Comparison of ENCODE assay signal across 19 cellular contexts in the genomic region with DNA sequence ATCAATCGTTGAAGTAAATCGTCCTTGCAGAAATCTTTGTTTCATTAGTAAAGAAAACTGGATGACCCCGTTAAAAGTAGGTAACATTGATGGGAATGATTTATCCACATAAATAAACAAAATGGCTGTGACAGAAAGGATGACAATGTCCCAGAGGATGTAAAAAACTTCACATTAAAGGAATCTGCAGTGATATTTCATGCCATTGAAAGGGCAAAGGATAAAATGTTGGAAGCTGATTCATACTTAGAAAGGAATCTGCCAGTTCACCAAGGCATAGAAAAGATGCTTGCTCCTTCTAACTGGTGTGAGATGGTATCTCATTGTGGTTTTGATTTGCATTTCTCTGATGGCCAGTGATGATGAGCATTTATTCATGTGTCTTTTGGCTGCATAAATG. TPM values are rescaled to one million over a fixed set of nuclear protein-coding genes. Genes with fewer than 3 reads are reported as not detected.
A peak's percentile ranks its signal among the peaks of the same experiment; 100 is the strongest.
DNase-seq lines count a peak whose midpoint lies in the region; ATAC-seq, FAIRE-seq and TF ChIP-seq lines count a peak whose summit lies in the region.
"Had no signal": no experiment of that assay in that cellular context is flagged by ENCODE, and none has a peak within 500 bp of the region (broad histone marks: within the 10 kb centered on the region; RNA-seq: fewer than 3 reads in every experiment).

No MANE protein-coding gene starts in this region.

- H3K9ac ChIP-seq in HepG2 (ENCODE audit: insufficient read depth, low read depth, low read length): no peak overlapping the region
- H3K9ac ChIP-seq: neural progenitor cell had no signal

- H2AFZ ChIP-seq in HepG2 (ENCODE audit: low read length): no peak overlapping the region
- H2AFZ ChIP-seq: neural progenitor cell had no signal

- POLR2A ChIA-PET in HepG2 (lab: Yijun Ruan, JAX): no interaction called here

- TF ChIP-seq EP300 in HepG2 (IDR thresholded peaks at IDR 0.05; ENCODE audit: low read depth in 2 of 2, low read length in 2 of 2): no peak
- TF ChIP-seq EP300 in HepG2 (CRISPR knock-in tag; IDR thresholded peaks at IDR 0.05; ENCODE audit: borderline replicate concordance): no peak

- H3K27me3 ChIP-seq in RWPE2 (ENCODE audit: insufficient read depth, poor library complexity, severe bottlenecking) (no peaks in the 10 kb centered on the region), HepG2 (ENCODE audit: control insufficient read depth in 1 of 2, insufficient read depth in 2 of 2, low read length in 2 of 2) (no peaks in the 10 kb centered on the region)
- H3K27me3 ChIP-seq: neural progenitor cell had no signal

- H3K36me3 ChIP-seq in RWPE2 (ENCODE audit: low read depth) (peaks cover 3% of the 10 kb centered on the region; the same call in 1 of the 2 replicates), HepG2 (replicated peaks in 1 of 2; ENCODE audit: control insufficient read depth in 1 of 2, insufficient read depth in 2 of 2, low read length in 2 of 2) (no peaks in the 10 kb centered on the region)
- H3K36me3 ChIP-seq: neural progenitor cell had no signal

- no peaks in the 10 kb centered on the region for H3K36me3 Mint-ChIP-seq in osteocyte (ENCODE audit: unreplicated experiment)
- H3K36me3 Mint-ChIP-seq: neural progenitor cell had no signal

- CTCF ChIA-PET in HepG2 (lab: Yijun Ruan, JAX; ENCODE audit: low intra/inter-chr PET ratio, low total read pairs): no interaction called here

- no peak for FAIRE-seq in HepG2 (lab: Jason Lieb, UNC)
- FAIRE-seq: K562 had no signal

- H3K4me1 ChIP-seq in RWPE2 (ENCODE audit: insufficient read depth, poor library complexity, severe bottlenecking) (peaks cover 25% of the 10 kb centered on the region), HepG2 (ENCODE audit: insufficient read depth, low read length) (no peaks in the 10 kb centered on the region)
- H3K4me1 ChIP-seq: neural progenitor cell had no signal

- H3K79me2 ChIP-seq in HepG2 (ENCODE audit: insufficient read depth, low read length): no peaks in the 10 kb centered on the region

- H3K4me3 Mint-ChIP-seq in osteocyte (ENCODE audit: unreplicated experiment): peak overlapping the region; percentile 12
- H3K4me3 Mint-ChIP-seq: activated CD4-positive, alpha-beta memory T cell treated with anti-CD3 and anti-CD28 coated beads, Interleukin-2, amount 10 ng/mL, durations not matched to agents 7 days and 5 days; brain; endodermal cell; neural progenitor cell; T-helper 2 cell treated with Interferon-gamma antibody and Interleukin-4, amounts not matched to agents 5 μg/mL and 100 μg/mL, for 36 hours had no signal

- TF ChIP-seq CTCF in RWPE2 (IDR thresholded peaks at IDR 0.05; ENCODE audit: poor library complexity, severe bottlenecking): no peak
- TF ChIP-seq CTCF in osteocyte (IDR thresholded peaks at IDR 0.05): no peak
- TF ChIP-seq CTCF in HepG2 (CRISPR knock-in tag; IDR thresholded peaks at IDR 0.05): no peak

- in situ Hi-C loops in HepG2 (cut with HindIII; ENCODE audit: extremely low pct_ligation_motif_present, low pct_unique_long_range_greater_than_20kb): no loop called here

- TF ChIP-seq RAD21 in HepG2 (CRISPR knock-in tag; IDR thresholded peaks at IDR 0.05): no peak

- intact Hi-C loops in HepG2 (cut with micrococcal nuclease; ENCODE audit: unreplicated experiment): no loop called here

- peak overlapping the region; percentile 78 for H3K27ac Mint-ChIP-seq in osteocyte (ENCODE audit: unreplicated experiment)
- H3K27ac Mint-ChIP-seq: activated CD4-positive, alpha-beta memory T cell treated with anti-CD3 and anti-CD28 coated beads, Interleukin-2, amount 10 ng/mL, durations not matched to agents 7 days and 5 days; brain; endodermal cell; neural progenitor cell; T-helper 2 cell treated with Interferon-gamma antibody and Interleukin-4, amounts not matched to agents 5 μg/mL and 100 μg/mL, for 36 hours had no signal

- H3K4me3 ChIP-seq in RWPE2 (ENCODE audit: severe bottlenecking) (no peak overlapping the region), HepG2 (replicated peaks in 1 of 3; ENCODE audit: insufficient read depth in 1 of 3, low read depth in 2 of 3, low read length in 3 of 3) (no peak overlapping the region)
- H3K4me3 ChIP-seq: K562, lung, neural progenitor cell, skin epidermis had no signal

- DNase-seq in GM04503 (ENCODE audit: low read depth) (peak; percentile 68), RWPE2 (ENCODE audit: low spot score) (no peak), epithelial cell of prostate (ENCODE audit: low read depth, low spot score) (no peak), osteocyte (ENCODE audit: extremely low spot score, unreplicated experiment) (no peak), HepG2 (ENCODE audit: low spot score) (no peak), NCI-H446 (lab: John Stamatoyannopoulos, UW) (no peak)
- DNase-seq: activated CD4-positive, alpha-beta memory T cell treated with anti-CD3 and anti-CD28 coated beads, Interleukin-2, amount 10 ng/mL, durations not matched to agents 7 days and 5 days; activated effector memory CD4-positive, alpha-beta T cell treated with Interleukin-2 at 50 U/mL for 16 hours; endodermal cell; NCI-H1417; NCI-H524 had no signal

- no peaks in the 10 kb centered on the region for H3K27me3 Mint-ChIP-seq in osteocyte (ENCODE audit: unreplicated experiment)
- H3K27me3 Mint-ChIP-seq: activated CD4-positive, alpha-beta memory T cell treated with anti-CD3 and anti-CD28 coated beads, Interleukin-2, amount 10 ng/mL, durations not matched to agents 7 days and 5 days; brain had no signal

- peaks cover 21% of the 10 kb centered on the region for H3K4me1 Mint-ChIP-seq in osteocyte (ENCODE audit: unreplicated experiment)
- H3K4me1 Mint-ChIP-seq: activated CD4-positive, alpha-beta memory T cell treated with anti-CD3 and anti-CD28 coated beads, Interleukin-2, amount 10 ng/mL, durations not matched to agents 7 days and 5 days; brain; endodermal cell; neural progenitor cell had no signal

- no peak for TF ChIP-seq POLR2A in HepG2 (IDR thresholded peaks at IDR 0.05; ENCODE audit: insufficient read depth in 1 of 2, low read depth in 2 of 2, low read length in 2 of 2)

- no TSS peak for BruUV-seq in HepG2 (replicated peaks; lab: Mats Ljungman, UMichigan)

- H3K27ac ChIP-seq in RWPE2 (ENCODE audit: poor library complexity, severe bottlenecking) (peak overlapping the region; percentile 75), epithelial cell of prostate (peak overlapping the region; percentile 73), HepG2 (ENCODE audit: extremely low read length, insufficient read depth, low read length) (no peak overlapping the region)
- H3K27ac ChIP-seq: neural progenitor cell had no signal

- H4K20me1 ChIP-seq in HepG2 (ENCODE audit: insufficient read depth, low read length): no peaks in the 10 kb centered on the region

- ATAC-seq in RWPE2 (ENCODE audit: low read depth) (peak; percentile 71), HepG2 (no peak), GM19023 (IDR thresholded peaks at IDR 0.05; ENCODE audit: unreplicated experiment) (no peak), HG03139 (IDR thresholded peaks at IDR 0.05; ENCODE audit: unreplicated experiment) (no peak)
- ATAC-seq: K562 had no signal

- H3K9me3 Mint-ChIP-seq in osteocyte (ENCODE audit: unreplicated experiment): no peaks in the 10 kb centered on the region
- H3K9me3 Mint-ChIP-seq: activated CD4-positive, alpha-beta memory T cell treated with anti-CD3 and anti-CD28 coated beads, Interleukin-2, amount 10 ng/mL, durations not matched to agents 7 days and 5 days; brain; endodermal cell; neural progenitor cell; T-helper 2 cell treated with Interferon-gamma antibody and Interleukin-4, amounts not matched to agents 5 μg/mL and 100 μg/mL, for 36 hours had no signal

- H3K9me3 ChIP-seq in RWPE2 (ENCODE audit: severe bottlenecking) (no peaks in the 10 kb centered on the region), HepG2 (ENCODE audit: low read length) (no peaks in the 10 kb centered on the region)

- H3K4me2 ChIP-seq in HepG2 (ENCODE audit: low read depth, low read length): no peak overlapping the region
- H3K4me2 ChIP-seq: neural progenitor cell had no signal

- WGBS in HepG2 (ENCODE audit: low lambda C conversion rate): 88% methylated on average over 3 of the region's 3 CpGs

TF ChIP-seq in HepG2, 621 proteins besides CTCF, POLR2A, EP300 and RAD21 (continues in another document):
- no peak for TF ChIP-seq JUNB (CRISPR knock-in tag; IDR thresholded peaks at IDR 0.05; ENCODE audit: borderline replicate concordance)
- TF ChIP-seq, protein P1, sequence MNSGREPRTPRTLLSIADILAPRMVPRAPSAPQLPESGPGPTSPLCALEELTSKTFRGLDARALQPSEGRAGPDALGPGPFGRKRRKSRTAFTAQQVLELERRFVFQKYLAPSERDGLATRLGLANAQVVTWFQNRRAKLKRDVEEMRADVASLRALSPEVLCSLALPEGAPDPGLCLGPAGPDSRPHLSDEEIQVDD (CRISPR knock-in tag; IDR thresholded peaks at IDR 0.05; ENCODE audit: borderline replicate concordance): no peak

RNA-seq across cellular contexts. Expression of a gene that starts 24.2 kb away (rescaled TPM):
- 0.30 TPM in 1 of 2 replicates, not detected in the other for total RNA-seq in osteocyte
- not detected in 2 replicates for total RNA-seq in HepG2 (2016; rRNA removed; fragmentation: Illumina TruSeq; extraction: Trizol)
- total RNA-seq in HepG2 (2016; cell fraction: cytosol; rRNA removed; fragmentation: Illumina TruSeq; extraction: Trizol; ENCODE audit: low read depth): not detected in 2 replicates
- not detected in 2 replicates for total RNA-seq in HepG2 (2016; cell fraction: insoluble cytoplasmic fraction; rRNA removed; fragmentation: Illumina TruSeq; extraction: Trizol)
- total RNA-seq in HepG2 (2016; cell fraction: membrane; rRNA removed; fragmentation: Illumina TruSeq; extraction: Trizol): not detected in 2 replicates
- total RNA-seq in HepG2 (2016; cell fraction: nucleus; rRNA removed; fragmentation: Illumina TruSeq; extraction: Trizol): not detected in 2 replicates
- polyA plus RNA-seq in HepG2 (2011; rRNA removed): not detected in 2 replicates
- not detected in 2 replicates for polyA plus RNA-seq in HepG2 (2011; cell fraction: cytosol; rRNA removed)
- polyA plus RNA-seq in HepG2 (2011; cell fraction: nucleus; rRNA removed): not detected in 2 replicates
- polyA plus RNA-seq in HepG2 (2012): 0.13 TPM in 1 of 2 replicates, not detected in the other
- polyA plus RNA-seq in HepG2 (2016; cell fraction: cytosol; fragmentation: Illumina TruSeq; extraction: Trizol; ENCODE audit: low read depth): not detected in 2 replicates
- polyA plus RNA-seq in HepG2 (2016; cell fraction: insoluble cytoplasmic fraction; fragmentation: Illumina TruSeq; extraction: Trizol; ENCODE audit: low read depth): not detected in 2 replicates
- polyA plus RNA-seq in HepG2 (2016; cell fraction: membrane; fragmentation: Illumina TruSeq; extraction: Trizol; ENCODE audit: low read depth): not detected in 2 replicates
- not detected in 2 replicates for polyA plus RNA-seq in HepG2 (2016; cell fraction: nucleus; fragmentation: Illumina TruSeq; extraction: Trizol; ENCODE audit: insufficient read depth, low read depth)
- 84.9 TPM in 1 of 2 replicates, not detected in the other for polyA minus RNA-seq in HepG2 (2011; rRNA and poly(A)+ RNA removed; ENCODE audit: low replicate concordance)
- not detected in 2 replicates for polyA minus RNA-seq in HepG2 (2011; cell fraction: cytosol; rRNA and poly(A)+ RNA removed)
- polyA minus RNA-seq in HepG2 (2011; cell fraction: nucleus; rRNA and poly(A)+ RNA removed): 0.52 TPM in 1 of 2 replicates, not detected in the other
- total RNA-seq: endodermal cell, K562 had no signal
